Comparison of ENCODE assay signal across 8 cellular contexts in genomic region chr22:46604306-46604690, GRCh38. TPM values are rescaled to one million over a fixed set of nuclear protein-coding genes. Genes with fewer than 3 reads are reported as not detected.
A peak's percentile ranks its signal among the peaks of the same experiment; 100 is the strongest.
DNase-seq lines count a peak whose midpoint lies in the region; ATAC-seq and TF ChIP-seq lines count a peak whose summit lies in the region.

No MANE protein-coding gene starts in this region.

- peaks cover 0 to 39% of the 10 kb centered on the region in 2 donors for H3K4me1 ChIP-seq in right atrium auricular region

- DNase-seq in NCI-H2107 treated with DMSO at 0.1 percent for 48 hours (lab: John Stamatoyannopoulos, UW; ENCODE audit: unreplicated experiment) (peak; percentile 2), NCI-H2107 (lab: John Stamatoyannopoulos, UW) (no peak), right atrium auricular region (ENCODE audit: low spot score) (no peak), NCI-H2196 (lab: John Stamatoyannopoulos, UW; ENCODE audit: unreplicated experiment) (no peak), RWPE1 (ENCODE audit: low spot score) (no peak)
- peak; percentile 76 for DNase-seq in activated CD4-positive, alpha-beta T cell treated with anti-CD3 and anti-CD28 coated beads, Interleukin-2, amount 10 ng/mL, durations not matched to agents 7 days and 5 days
- DNase-seq in stimulated activated naive CD4-positive, alpha-beta T cell treated with Interleukin-2 at 50 U/mL for 16 hours (lab: John Stamatoyannopoulos, UW): peak; percentile 52

- no peaks in the 10 kb centered on the region for H3K36me3 ChIP-seq in right atrium auricular region

- H3K27ac ChIP-seq in right atrium auricular region: peak overlapping the region; percentile 77 to 81
- H3K27ac ChIP-seq in RWPE1: no peak overlapping the region

- ATAC-seq in HG02884 (IDR thresholded peaks at IDR 0.05; ENCODE audit: unreplicated experiment): no peak

- no peaks in the 10 kb centered on the region for H3K27me3 Mint-ChIP-seq in activated CD4-positive, alpha-beta T cell treated with anti-CD3 and anti-CD28 coated beads, Interleukin-2, amount 10 ng/mL, durations not matched to agents 7 days and 5 days

- no peaks in the 10 kb centered on the region for H3K9me3 ChIP-seq in right atrium auricular region

- peaks cover 19% of the 10 kb centered on the region for H3K4me1 Mint-ChIP-seq in activated CD4-positive, alpha-beta T cell treated with anti-CD3 and anti-CD28 coated beads, Interleukin-2, amount 10 ng/mL, durations not matched to agents 7 days and 5 days

- peak overlapping the region; percentile 69 for H3K4me3 Mint-ChIP-seq in activated CD4-positive, alpha-beta T cell treated with anti-CD3 and anti-CD28 coated beads, Interleukin-2, amount 10 ng/mL, durations not matched to agents 7 days and 5 days

- no peaks in the 10 kb centered on the region for H3K27me3 ChIP-seq in right atrium auricular region

- TF ChIP-seq CTCF in right atrium auricular region (IDR thresholded peaks at IDR 0.05) (no peak), RWPE1 (conservative IDR thresholded peaks at IDR 0.05; ENCODE audit: low read depth) (no peak)

- no peak overlapping the region for H3K4me3 ChIP-seq in right atrium auricular region

- H3K9me3 Mint-ChIP-seq in activated CD4-positive, alpha-beta T cell treated with anti-CD3 and anti-CD28 coated beads, Interleukin-2, amount 10 ng/mL, durations not matched to agents 7 days and 5 days: peaks cover 3% of the 10 kb centered on the region

- POLR2A ChIA-PET in activated CD4-positive, alpha-beta T cell treated with anti-CD3 and anti-CD28 coated beads, Interleukin-2, amount 10 ng/mL, durations not matched to agents 7 days and 5 days (lab: Charles Lee): no interaction called here
- POLR2A ChIA-PET in RWPE1 (lab: Yijun Ruan, JAX; ENCODE audit: low non-redundant PET): no interaction called here

- peak overlapping the region; percentile 91 for H3K27ac Mint-ChIP-seq in activated CD4-positive, alpha-beta T cell treated with anti-CD3 and anti-CD28 coated beads, Interleukin-2, amount 10 ng/mL, durations not matched to agents 7 days and 5 days

- CTCF ChIA-PET in activated CD4-positive, alpha-beta T cell treated with anti-CD3 and anti-CD28 coated beads, Interleukin-2, amount 10 ng/mL, durations not matched to agents 7 days and 5 days (lab: Charles Lee): interaction anchor here (1.0 kb wide), 1 partner anchor 41 kb away, joined by 5 read pairs; no protein-coding TSS in a partner anchor
- CTCF ChIA-PET in RWPE1 (lab: Yijun Ruan, JAX): no interaction called here

- peaks cover 5% of the 10 kb centered on the region for H3K36me3 Mint-ChIP-seq in activated CD4-positive, alpha-beta T cell treated with anti-CD3 and anti-CD28 coated beads, Interleukin-2, amount 10 ng/mL, durations not matched to agents 7 days and 5 days (ENCODE audit: low read depth)

RNA-seq across cellular contexts. Expression of gene GRAMD4, which starts 15.9 kb away (rescaled TPM):
- total RNA-seq in activated CD4-positive, alpha-beta T cell treated with anti-CD3 and anti-CD28 coated beads, Interleukin-2, amount 10 ng/mL, durations not matched to agents 7 days and 5 days: 10 to 100 TPM; 40.8 to 43.2 TPM
- 10 to 100 TPM; 29.1 to 31.6 TPM for total RNA-seq in right atrium auricular region

Comparison
In these comparisons a context has a peak if more than half of its experiments do, and no peak if none do; other contexts are left out.
1. DNase-seq: peak in NCI-H2107 treated with DMSO at 0.1 percent for 48 hours (single experiment), activated CD4-positive, alpha-beta T cell treated with anti-CD3 and anti-CD28 coated beads, Interleukin-2, amount 10 ng/mL, durations not matched to agents 7 days and 5 days (single experiment) and stimulated activated naive CD4-positive, alpha-beta T cell treated with Interleukin-2 at 50 U/mL for 16 hours (single experiment); none in NCI-H2107 (single experiment), right atrium auricular region (single experiment), NCI-H2196 (single experiment) and RWPE1 (single experiment).